In genomic region chr18:48007955-48008701, GRCh38 we compare ENCODE assay signal across 8 cellular contexts.
DNase-seq lines count a peak whose midpoint lies in the region; ATAC-seq, FAIRE-seq and TF ChIP-seq lines count a peak whose summit lies in the region.

No MANE protein-coding gene starts in this region.

- H3K27me3 Mint-ChIP-seq in T-cell = peaks cover 21 to 38% of the 10 kb centered on the region in 2 donors
- H3K27me3 Mint-ChIP-seq in immature natural killer cell (ENCODE audit: low read depth in 3 of 3) = peaks cover 2 to 12% (median 8%) of the 10 kb centered on the region in 3 donors

- H3K9me3 ChIP-seq in K562 (replicated peaks; ENCODE audit: control insufficient read depth, insufficient read depth, low read depth, low read length) = no peaks in the 10 kb centered on the region

- no peak for TF ChIP-seq EP300 in K562 (IDR thresholded peaks at IDR 0.05; ENCODE audit: low read length)

- 5% methylated on average over 23 of the region's 68 CpGs for WGBS in K562 (ENCODE audit: insufficient coverage, low coverage, missing lambda C conversion rate)

- peak overlapping the region; percentile 53 for H3K4me3 ChIP-seq in K562

- no peaks in the 10 kb centered on the region for H3K27me3 ChIP-seq in K562 (ENCODE audit: control insufficient read depth in 2 of 2, insufficient read depth in 2 of 2, low read length in 2 of 2)

- peaks cover 0 to 14% of the 10 kb centered on the region in 2 experiments; a peak in 2 of 5 replicates for H3K4me1 ChIP-seq in K562 (replicated peaks in 1 of 2; ENCODE audit: control insufficient read depth in 2 of 2, insufficient read depth in 2 of 2, low read length in 2 of 2)

- no peaks in the 10 kb centered on the region for H3K79me2 ChIP-seq in K562 (ENCODE audit: control insufficient read depth, insufficient read depth, low read length)

- CTCF ChIA-PET in T-cell (lab: Charles Lee) (interaction anchor here (0.6 to 0.9 kb wide), 5 partner anchors 18 to 1200 kb away, joined by 3 to 13 read pairs (median 3); no protein-coding TSS in a partner anchor), K562 (lab: Yijun Ruan, JAX; ENCODE audit: low intra/inter-chr PET ratio) (interaction anchor here (1.1 kb wide), 1 partner anchor 10 kb away, joined by 3 read pairs; no protein-coding TSS in a partner anchor)

- BruUV-seq in K562 (replicated peaks; lab: Mats Ljungman, UMichigan) = no TSS peak

- H3K36me3 Mint-ChIP-seq in T-cell (no peaks in the 10 kb centered on the region), immature natural killer cell (no peaks in the 10 kb centered on the region)

- POLR2A ChIA-PET in T-cell (lab: Charles Lee) = no interaction called here
- POLR2A ChIA-PET in K562 (lab: Yijun Ruan, JAX) = no interaction called here

- H3K9me1 ChIP-seq in K562 (ENCODE audit: control insufficient read depth, insufficient read depth, low read length) = no peaks in the 10 kb centered on the region

- H3K9me3 Mint-ChIP-seq in T-cell (no peaks in the 10 kb centered on the region), immature natural killer cell (no peaks in the 10 kb centered on the region)

- intact Hi-C loops in K562 (cut with micrococcal nuclease) = no loop called here

- no peaks in the 10 kb centered on the region for H4K20me1 ChIP-seq in K562 (replicated peaks; ENCODE audit: control insufficient read depth, insufficient read depth, low read length)

- H3K36me3 ChIP-seq in K562 (ENCODE audit: control insufficient read depth, insufficient read depth, low read length) = no peaks in the 10 kb centered on the region

- H3K4me3 Mint-ChIP-seq in T-cell (peak overlapping the region; percentile 64 to 79 (median 76)), immature natural killer cell (peak overlapping the region; percentile 73 to 86 (median 82))

- H3K27ac Mint-ChIP-seq in T-cell = no peak overlapping the region
- H3K27ac Mint-ChIP-seq in immature natural killer cell = no peak overlapping the region

- in situ Hi-C loops in ACHN (cut with HindIII; ENCODE audit: low pct_ligation_motif_present, low pct_unique_long_range_greater_than_20kb, low sequenced_read_pairs) (no loop called here), K562 (cut with MboI) (no loop called here)

- TF ChIP-seq POLR2A in GM18505 (IDR thresholded peaks at IDR 0.05; ENCODE audit: borderline replicate concordance, extremely low read depth, insufficient read depth, insufficient read length) (no peak), K562 (conservative IDR thresholded peaks at IDR 0.05) (no peak)

- no peak for TF ChIP-seq RAD21 in K562 (CRISPR knock-in tag; conservative IDR thresholded peaks at IDR 0.05 in 1 of 2, IDR thresholded peaks at IDR 0.05 in 1 of 2)

- peak overlapping the region; percentile 83 for H2AFZ ChIP-seq in K562 (ENCODE audit: low read depth, low read length)

- FAIRE-seq in K562 (lab: Jason Lieb, UNC) = no peak

- DNase-seq in ACHN (peak; percentile 63), HuH-7 (ENCODE audit: low spot score) (peak; percentile 67), T-cell (peak in 31 of 34 experiments; percentile 7 to 56 (median 29)), K562 (ENCODE audit: extremely low read depth in 1 of 4, low spot score in 3 of 4) (peak; percentile 77 to 94 (median 92)), immature natural killer cell (peak; percentile 43 to 53 (median 48))
- peak; percentile 50 for DNase-seq in stimulated activated CD4-positive, alpha-beta T cell treated with anti-CD3 and anti-CD28 coated beads, Interleukin-12 subunit alpha, Interleukin-12 subunit beta, amount 100 ng/mL, for 4 hours

- H3K4me1 Mint-ChIP-seq in T-cell (peaks cover 8 to 11% (median 8%) of the 10 kb centered on the region in 3 donors), immature natural killer cell (peaks cover 16 to 21% of the 10 kb centered on the region in 2 donors)

- H3K4me2 ChIP-seq in K562 (ENCODE audit: insufficient read depth, low read length) = peak overlapping the region; percentile 74

- ATAC-seq in GM18505 (IDR thresholded peaks at IDR 0.05; ENCODE audit: unreplicated experiment) (peak; percentile 55), T-cell (replicated peaks in 1 of 4) (peak; percentile 79 to 89 (median 82)), K562 (peak; percentile 96), GM19395 (IDR thresholded peaks at IDR 0.05; ENCODE audit: unreplicated experiment) (no peak)

- peak in 2 of 3 experiments; percentile 30 to 50; a peak in 4 of 6 replicates for TF ChIP-seq CTCF in K562 (IDR thresholded peaks at IDR 0.05 in 2 of 3, conservative IDR thresholded peaks at IDR 0.05 in 1 of 3; ENCODE audit: insufficient read depth in 2 of 3, low read depth in 1 of 3, low read length in 3 of 3)

- H3K9ac ChIP-seq in K562 (ENCODE audit: insufficient read depth in 1 of 2, low read depth in 2 of 2, low read length in 2 of 2) = peak overlapping the region; percentile 44 to 82; a peak in 3 of 4 replicates

- H3K27ac ChIP-seq in K562 (ENCODE audit: extremely low read depth, low read depth, low read length) = no peak overlapping the region

TF ChIP-seq in K562, 482 proteins besides CTCF, POLR2A, EP300 and RAD21 (continues in another document):
- TF ChIP-seq NRF1 (conservative IDR thresholded peaks at IDR 0.05 in 1 of 2, IDR thresholded peaks at IDR 0.05 in 1 of 2) = peak; percentile 11 to 25; a peak in 1 of 4 replicates
- TF ChIP-seq HMG20B (CRISPR knock-in tag; IDR thresholded peaks at IDR 0.05) = no peak
- TF ChIP-seq ZNF347 (CRISPR knock-in tag; IDR thresholded peaks at IDR 0.05; ENCODE audit: low read depth) = no peak
- no peak for TF ChIP-seq TOE1 (IDR thresholded peaks at IDR 0.05; ENCODE audit: borderline replicate concordance)
- TF ChIP-seq TOE1 (CRISPR knock-in tag; IDR thresholded peaks at IDR 0.05; ENCODE audit: borderline replicate concordance, low read depth) = no peak
- peak; percentile 20; the same call in 1 of the 2 replicates for TF ChIP-seq PHF8 (IDR thresholded peaks at IDR 0.05; ENCODE audit: borderline replicate concordance, low read length)
- no peak for TF ChIP-seq TFE3 (CRISPR knock-in tag; IDR thresholded peaks at IDR 0.05)
- no peak for TF ChIP-seq TAF1 (IDR thresholded peaks at IDR 0.05; ENCODE audit: control insufficient read depth, extremely low read depth, insufficient read depth, low read length, severe bottlenecking)
- peak; percentile 55 for TF ChIP-seq ZFX (CRISPR knock-in tag; IDR thresholded peaks at IDR 0.05)
- no peak for TF ChIP-seq CBFB (CRISPR knock-in tag; IDR thresholded peaks at IDR 0.05)
- TF ChIP-seq TARDBP (IDR thresholded peaks at IDR 0.05) = no peak
- TF ChIP-seq GABPB1 (CRISPR knock-in tag; IDR thresholded peaks at IDR 0.05) = 0 out of 2 replicates have a peak, but pooled peaks have one; percentile 27
- no peak for TF ChIP-seq HNRNPLL (IDR thresholded peaks at IDR 0.05; ENCODE audit: low read depth, low read length, poor library complexity, severe bottlenecking)
- no peak for TF ChIP-seq ETV1 (tag; conservative IDR thresholded peaks at IDR 0.05; ENCODE audit: low read depth)
- peak; percentile 47; the same call in 1 of the 2 replicates for TF ChIP-seq ZNF263 (CRISPR knock-in tag; IDR thresholded peaks at IDR 0.05; ENCODE audit: borderline replicate concordance)
- TF ChIP-seq TFAP4 (CRISPR knock-in tag; IDR thresholded peaks at IDR 0.05; ENCODE audit: borderline replicate concordance) = peak; percentile 80
- no peak for TF ChIP-seq RNF219 (CRISPR knock-in tag; IDR thresholded peaks at IDR 0.05)

Comparison
In these comparisons a context has a peak if more than half of its experiments do, and no peak if none do; other contexts are left out.
1. DNase-seq: peak in every context shown above with its lines; median percentile 92 in K562; 67 in HuH-7; 63 in ACHN; 50 in stimulated activated CD4-positive, alpha-beta T cell treated with anti-CD3 and anti-CD28 coated beads, Interleukin-12 subunit alpha, Interleukin-12 subunit beta, amount 100 ng/mL, for 4 hours; 48 in immature natural killer cell; 29 in T-cell.